1 cellular context compared by ENCODE assay signal in genomic region chr2:112799291-112799975, GRCh38.
TF ChIP-seq lines count a peak whose summit lies in the region.

No MANE protein-coding gene starts in this region.

TF ChIP-seq in GM12878, 131 proteins besides CTCF, POLR2A, EP300 and RAD21:
- no peak for TF ChIP-seq WRNIP1 (IDR thresholded peaks at IDR 0.05; ENCODE audit: borderline replicate concordance, low read depth, low read length)
- no peak for TF ChIP-seq CHD2 (IDR thresholded peaks at IDR 0.05; ENCODE audit: borderline replicate concordance, low read depth, low read length)
- peak; percentile 38 for TF ChIP-seq JUNB (IDR thresholded peaks at IDR 0.05)
- TF ChIP-seq FOXM1 (IDR thresholded peaks at IDR 0.05; ENCODE audit: low read depth, low read length) = 0 out of 2 replicates have a peak, but pooled peaks have one; percentile 54
- TF ChIP-seq NFIC (IDR thresholded peaks at IDR 0.05; ENCODE audit: low read depth, low read length) = peak; percentile 76; the same call in 1 of the 2 replicates
- TF ChIP-seq TCF3 (IDR thresholded peaks at IDR 0.05; ENCODE audit: borderline replicate concordance, insufficient read depth, low read depth, low read length) = no peak
- TF ChIP-seq SPI1 (IDR thresholded peaks at IDR 0.05; ENCODE audit: borderline replicate concordance, insufficient read depth, low read depth, low read length) = peak; percentile 76; the same call in 1 of the 2 replicates
- no peak for TF ChIP-seq ATF3 (IDR thresholded peaks at IDR 0.05; ENCODE audit: borderline replicate concordance, extremely low read depth, low read depth, low read length)
- TF ChIP-seq BCL3 (IDR thresholded peaks at IDR 0.05; ENCODE audit: borderline replicate concordance, insufficient read depth, low read depth, low read length, poor library complexity, severe bottlenecking) = peak; percentile 25
- no peak for TF ChIP-seq RELB (IDR thresholded peaks at IDR 0.05; ENCODE audit: low read depth)
- no peak for TF ChIP-seq HDGF (IDR thresholded peaks at IDR 0.05)
- TF ChIP-seq IKZF1 (conservative IDR thresholded peaks at IDR 0.05) = 0 out of 2 replicates have a peak, but pooled peaks have one; percentile 44
- TF ChIP-seq EED (IDR thresholded peaks at IDR 0.05; ENCODE audit: low read depth) = peak; percentile 67
- TF ChIP-seq YY1 (IDR thresholded peaks at IDR 0.05; ENCODE audit: low read depth, low read length) = no peak
- TF ChIP-seq MEF2A (IDR thresholded peaks at IDR 0.05; ENCODE audit: insufficient read depth, low read depth, low read length) = peak; percentile 67; the same call in 1 of the 2 replicates
- TF ChIP-seq CHD4 (IDR thresholded peaks at IDR 0.05) = no peak
- 0 out of 2 replicates have a peak, but pooled peaks have one; percentile 8 for TF ChIP-seq CREB1 (IDR thresholded peaks at IDR 0.05; ENCODE audit: low read depth)
- no peak for TF ChIP-seq NKRF (conservative IDR thresholded peaks at IDR 0.05)
- no peak for TF ChIP-seq MXI1 (IDR thresholded peaks at IDR 0.05; ENCODE audit: low read depth, low read length)
- no peak for TF ChIP-seq NRF1 (conservative IDR thresholded peaks at IDR 0.05; ENCODE audit: low read depth, low read length)
- TF ChIP-seq PBX3 (IDR thresholded peaks at IDR 0.05; ENCODE audit: insufficient replicate concordance, low read depth, low read length) = no peak
- TF ChIP-seq SP1 (IDR thresholded peaks at IDR 0.05; ENCODE audit: low read depth, low read length) = no peak
- TF ChIP-seq NFXL1 (IDR thresholded peaks at IDR 0.05; ENCODE audit: borderline replicate concordance) = no peak
- TF ChIP-seq EGR1 (IDR thresholded peaks at IDR 0.05; ENCODE audit: borderline replicate concordance in 1 of 2, low read depth in 2 of 2, low read length in 2 of 2) = peak in 1 of 2 experiments; percentile 22; a peak in 1 of 3 replicates
- TF ChIP-seq CUX1 (IDR thresholded peaks at IDR 0.05; ENCODE audit: insufficient replicate concordance, low read depth, low read length) = no peak
- no peak for TF ChIP-seq CEBPZ (IDR thresholded peaks at IDR 0.05; ENCODE audit: low read depth, low read length)
- TF ChIP-seq ETV6 (conservative IDR thresholded peaks at IDR 0.05 in 1 of 2, IDR thresholded peaks at IDR 0.05 in 1 of 2; ENCODE audit: borderline replicate concordance in 1 of 2, low read depth in 1 of 2) = peak in 1 of 2 experiments; percentile 74; a peak in 2 of 4 replicates
- 0 out of 2 replicates have a peak, but pooled peaks have one; percentile 29 for TF ChIP-seq MTA3 (IDR thresholded peaks at IDR 0.05; ENCODE audit: borderline replicate concordance, low read length)
- TF ChIP-seq IKZF2 (IDR thresholded peaks at IDR 0.05) = peak; percentile 37 to 39; a peak in 1 of 4 replicates
- TF ChIP-seq RUNX3 (IDR thresholded peaks at IDR 0.05; ENCODE audit: low read length) = peak; percentile 81
- no peak for TF ChIP-seq E4F1 (IDR thresholded peaks at IDR 0.05; ENCODE audit: borderline replicate concordance, partially characterized antibody)
- TF ChIP-seq MAX (IDR thresholded peaks at IDR 0.05; ENCODE audit: low read depth, low read length) = no peak
